Comparison of ENCODE assay signal across 16 cellular contexts in genomic region chr6:113824411-113824810, GRCh38. TPM values are rescaled to one million over a fixed set of nuclear protein-coding genes. Genes with fewer than 3 reads are reported as not detected.
A peak's percentile ranks its signal among the peaks of the same experiment; 100 is the strongest.
DNase-seq lines count a peak whose midpoint lies in the region; ATAC-seq and TF ChIP-seq lines count a peak whose summit lies in the region.
"Had no signal": no experiment of that assay in that cellular context is flagged by ENCODE, and none has a peak within 500 bp of the region (broad histone marks: within the 10 kb centered on the region; RNA-seq: fewer than 3 reads in every experiment).

No MANE protein-coding gene starts in this region.

- no peak for TF ChIP-seq POLR2A in transverse colon (IDR thresholded peaks at IDR 0.05)

- in situ Hi-C loops in transverse colon (cut with MboI; ENCODE audit: low pct_ligation_motif_present in 1 of 4, low pct_unique_long_range_greater_than_20kb in 1 of 4, low sequenced_read_pairs in 3 of 4) = no loop called here

- H3K27me3 ChIP-seq in endodermal cell (ENCODE audit: control insufficient read depth, insufficient read depth, low read length, poor library complexity, severe bottlenecking) (no peaks in the 10 kb centered on the region), transverse colon (no peaks in the 10 kb centered on the region)

- H3K9me3 Mint-ChIP-seq in endodermal cell = no peaks in the 10 kb centered on the region
- H3K9me3 Mint-ChIP-seq in activated T-cell treated with anti-CD3 and anti-CD28 coated beads, Interleukin-2, amount 50 U/mL, for 72 hours = no peaks in the 10 kb centered on the region

- no peaks in the 10 kb centered on the region for H3K36me3 Mint-ChIP-seq in endodermal cell (ENCODE audit: low read depth)
- H3K36me3 Mint-ChIP-seq in activated T-cell treated with anti-CD3 and anti-CD28 coated beads, Interleukin-2, amount 50 U/mL, for 72 hours (ENCODE audit: insufficient read depth in 2 of 2) = no peaks in the 10 kb centered on the region

- H3K27me3 Mint-ChIP-seq in endodermal cell (ENCODE audit: insufficient read depth) = peaks cover 22% of the 10 kb centered on the region
- H3K27me3 Mint-ChIP-seq in activated T-cell treated with anti-CD3 and anti-CD28 coated beads, Interleukin-2, amount 50 U/mL, for 72 hours (ENCODE audit: low read depth) = peaks cover 33% of the 10 kb centered on the region

- no peak overlapping the region for H3K4me3 Mint-ChIP-seq in endodermal cell
- no peak overlapping the region for H3K4me3 Mint-ChIP-seq in activated T-cell treated with anti-CD3 and anti-CD28 coated beads, Interleukin-2, amount 50 U/mL, for 72 hours

- no peak for TF ChIP-seq EP300 in transverse colon (IDR thresholded peaks at IDR 0.05; ENCODE audit: low read depth)

- TF ChIP-seq CTCF in endodermal cell (conservative IDR thresholded peaks at IDR 0.05) = no peak
- TF ChIP-seq CTCF in transverse colon (IDR thresholded peaks at IDR 0.05) = no peak

- no peaks in the 10 kb centered on the region for H3K4me1 ChIP-seq in endodermal cell (ENCODE audit: control insufficient read depth, insufficient read depth, low read length)
- H3K4me1 ChIP-seq in transverse colon = peaks cover 8 to 38% (median 24%) of the 10 kb centered on the region in 4 donors

- ATAC-seq in activated T-cell treated with anti-CD3 and anti-CD28 coated beads, Interleukin-2, amount 50 U/mL, for 72 hours (replicated peaks in 1 of 2) = no peak
- ATAC-seq in GM18502 (IDR thresholded peaks at IDR 0.05; ENCODE audit: poor library complexity, unreplicated experiment) (no peak), HG02798 (IDR thresholded peaks at IDR 0.05; ENCODE audit: poor library complexity, unreplicated experiment) (no peak)

- no peak overlapping the region for H3K27ac Mint-ChIP-seq in endodermal cell
- no peak overlapping the region for H3K27ac Mint-ChIP-seq in activated T-cell treated with anti-CD3 and anti-CD28 coated beads, Interleukin-2, amount 50 U/mL, for 72 hours

- DNase-seq in NCI-H2029 treated with DMSO at 0.1 percent for 48 hours (lab: John Stamatoyannopoulos, UW) (peak; percentile 49), endodermal cell (no peak), myocyte (ENCODE audit: low read depth) (peak; percentile 61), transverse colon (no peak)
- no peak for DNase-seq in activated T-cell treated with anti-CD3 and anti-CD28 coated beads, Interleukin-2, amount 50 U/mL, for 72 hours
- DNase-seq: activated CD4-positive, alpha-beta T cell treated with anti-CD3 and anti-CD28 coated beads for 48 hours; activated CD8-positive, alpha-beta memory T cell treated with anti-CD3 and anti-CD28 coated beads, Interleukin-2, amount 50 U/mL, for 4 hours; activated effector memory CD4-positive, alpha-beta T cell treated with anti-CD3 and anti-CD28 coated beads, Interleukin-2, amount 50 U/mL, for 16 hours; GF-D8; left cardiac atrium; MM.1S; NCI-H187; occipital lobe; SW 1271 had no signal

- H3K27ac ChIP-seq in endodermal cell (ENCODE audit: low read depth, low read length) = peak overlapping the region; percentile 65
- peak overlapping the region; percentile 44 to 75 (median 60) for H3K27ac ChIP-seq in transverse colon

- peaks cover 8% of the 10 kb centered on the region for H3K4me1 Mint-ChIP-seq in endodermal cell
- H3K4me1 Mint-ChIP-seq in activated T-cell treated with anti-CD3 and anti-CD28 coated beads, Interleukin-2, amount 50 U/mL, for 72 hours (ENCODE audit: low read depth) = no peaks in the 10 kb centered on the region

- no peak overlapping the region for H3K9ac ChIP-seq in endodermal cell (ENCODE audit: extremely low read depth, low read length, poor library complexity, severe bottlenecking)

- H3K36me3 ChIP-seq in endodermal cell (ENCODE audit: control insufficient read depth, insufficient read depth, low read length) = no peaks in the 10 kb centered on the region
- no peaks in the 10 kb centered on the region for H3K36me3 ChIP-seq in transverse colon

- 95% methylated on average over 2 of the region's 2 CpGs; no CpG with 5 or more reads in 1 of the 2 experiments for WGBS in endodermal cell (ENCODE audit: insufficient coverage in 1 of 2, insufficient read length in 1 of 2), 2 experiments
- 63% methylated on average over 2 of the region's 2 CpGs; no CpG with 5 or more reads in 1 of the 2 donors for WGBS in transverse colon (ENCODE audit: low coverage in 1 of 2), 2 donors

- H3K4me3 ChIP-seq in endodermal cell (ENCODE audit: low read length) (no peak overlapping the region), transverse colon (no peak overlapping the region)

- H3K9me3 ChIP-seq in endodermal cell (ENCODE audit: control insufficient read depth, low read length) = no peaks in the 10 kb centered on the region
- no peaks in the 10 kb centered on the region for H3K9me3 ChIP-seq in transverse colon

- intact Hi-C loops in transverse colon (cut with DNase I; ENCODE audit: low total_unique reads) = no loop called here

RNA-seq across cellular contexts. Expression of gene MARCKS, which starts 32.7 kb away (rescaled TPM):
- total RNA-seq in endodermal cell = 10 to 100 TPM; 77.2 to 83.8 TPM
- 280 TPM for polyA plus RNA-seq in endodermal cell (2013, experiment 1 of 2)
- 268 TPM for polyA plus RNA-seq in endodermal cell (2013, experiment 2 of 2)
- total RNA-seq in myocyte = 89.0 and 103 TPM in 2 replicates
- 108 TPM for polyA plus RNA-seq in myocyte (2012)
- total RNA-seq in transverse colon = 100 to 1,000 TPM in 2 of 4 donors, 10 to 100 TPM in 2; 64.2 to 118 (median 90.5) TPM
- 1 to 10 TPM; 1.1 to 1.7 TPM for total RNA-seq in activated T-cell treated with anti-CD3 and anti-CD28 coated beads, Interleukin-2, amount 50 U/mL, for 72 hours

Comparison
In these comparisons a context has a peak if more than half of its experiments do, and no peak if none do; other contexts are left out.
1. DNase-seq: peak in NCI-H2029 treated with DMSO at 0.1 percent for 48 hours (single experiment) and myocyte (single experiment); none in endodermal cell (single experiment), transverse colon (single experiment) and activated T-cell treated with anti-CD3 and anti-CD28 coated beads, Interleukin-2, amount 50 U/mL, for 72 hours (0 of 2).
2. RNA of gene MARCKS, which starts 32.7 kb away (total RNA-seq): 64.2 to 118 TPM in transverse colon, 89.0 to 103 TPM in myocyte and 77.2 to 83.8 TPM in endodermal cell; 1.1 to 1.7 TPM in activated T-cell treated with anti-CD3 and anti-CD28 coated beads, Interleukin-2, amount 50 U/mL, for 72 hours; every median in the first group is over 10 times any median in the second.